1 cellular context compared by ENCODE assay signal in the genomic region with DNA sequence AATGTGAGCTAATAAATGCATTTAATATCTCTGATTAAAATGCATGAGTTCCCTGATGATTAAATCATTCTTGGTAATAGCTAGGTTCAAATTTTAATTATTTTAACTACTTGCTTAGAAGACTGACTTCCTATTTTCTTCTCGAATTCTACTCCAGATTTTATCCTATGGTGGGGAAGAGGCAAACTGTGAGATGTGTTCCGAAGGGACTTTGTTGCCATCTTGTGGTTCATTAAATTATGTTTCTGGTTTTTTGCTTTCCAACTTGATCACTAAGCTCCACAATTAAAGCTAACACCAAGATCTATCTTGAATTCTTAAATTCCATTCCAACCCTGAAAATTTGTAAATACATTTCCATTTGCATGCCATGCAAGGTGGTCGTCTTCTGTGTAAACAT.
TF ChIP-seq lines count a peak whose summit lies in the region.

No MANE protein-coding gene starts in this region.

TF ChIP-seq in WTC11, 78 proteins besides CTCF, POLR2A, EP300 and RAD21 (continued from another document):
- no peak for TF ChIP-seq AFF4 (CRISPR knock-in tag; IDR thresholded peaks at IDR 0.05; ENCODE audit: borderline replicate concordance)
- TF ChIP-seq JAZF1 (CRISPR knock-in tag; IDR thresholded peaks at IDR 0.05): no peak
- no peak for TF ChIP-seq EMX1 (CRISPR knock-in tag; IDR thresholded peaks at IDR 0.05)
- TF ChIP-seq ZNF396 (CRISPR knock-in tag; IDR thresholded peaks at IDR 0.05; ENCODE audit: borderline replicate concordance): no peak
- no peak for TF ChIP-seq ZBTB21 (CRISPR knock-in tag; IDR thresholded peaks at IDR 0.05; ENCODE audit: borderline replicate concordance)
- TF ChIP-seq ZNF263 (CRISPR knock-in tag; IDR thresholded peaks at IDR 0.05; ENCODE audit: low read depth): no peak
- no peak for TF ChIP-seq IRF2 (CRISPR knock-in tag; IDR thresholded peaks at IDR 0.05; ENCODE audit: borderline replicate concordance, low read depth)
- no peak for TF ChIP-seq USF1 (CRISPR knock-in tag; IDR thresholded peaks at IDR 0.05)
- no peak for TF ChIP-seq GABPB1 (CRISPR knock-in tag; IDR thresholded peaks at IDR 0.05)
